In the genomic region with DNA sequence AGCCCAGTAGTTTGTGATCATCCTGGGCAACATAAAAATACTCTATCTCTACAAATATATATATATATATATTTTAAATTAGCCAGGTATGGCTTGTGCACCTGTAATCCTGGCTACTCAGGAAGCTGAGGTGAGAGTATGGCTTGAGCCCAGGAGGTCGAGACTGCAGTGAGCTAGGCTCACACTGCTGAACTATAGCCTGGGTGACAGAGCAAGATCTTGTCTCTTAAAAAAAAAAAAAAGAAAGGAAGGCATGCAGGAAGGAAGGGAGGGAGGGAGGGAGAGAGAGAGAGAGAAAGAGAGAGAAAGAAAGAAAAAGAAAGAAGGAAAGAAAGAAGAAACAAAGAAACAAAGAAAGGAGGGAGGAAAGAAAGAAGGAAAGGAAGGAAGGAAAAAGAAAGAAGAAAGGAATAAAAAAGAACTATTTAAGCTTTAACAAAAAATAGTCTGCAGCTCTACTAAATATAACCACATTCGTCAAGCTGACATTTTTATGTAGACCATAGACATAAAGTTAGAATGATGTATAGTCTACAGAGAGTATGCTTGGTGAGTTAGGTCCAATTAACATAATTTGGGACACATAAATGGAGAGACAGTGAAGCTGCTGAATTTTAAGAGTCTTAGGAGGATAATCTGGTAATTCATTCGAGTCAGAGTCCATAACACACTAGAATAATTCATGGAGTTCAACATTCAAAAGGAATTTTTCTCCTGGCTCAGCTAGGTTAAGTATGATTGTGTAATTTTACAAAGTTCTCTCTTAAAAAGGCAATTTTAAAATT, we compare ENCODE assay signal across 27 cellular contexts.
A peak's percentile ranks its signal among the peaks of the same experiment; 100 is the strongest.
DNase-seq lines count a peak whose midpoint lies in the region; ATAC-seq and TF ChIP-seq lines count a peak whose summit lies in the region.
"Had no signal": no experiment of that assay in that cellular context is flagged by ENCODE, and none has a peak within 500 bp of the region (broad histone marks: within the 10 kb centered on the region; RNA-seq: fewer than 3 reads in every experiment).

No MANE protein-coding gene starts in this region.

- no peaks in the 10 kb centered on the region for H3K27me3 ChIP-seq in subcutaneous abdominal adipose tissue (ENCODE audit: control insufficient read depth in 5 of 5, insufficient read depth in 4 of 5, low read length in 5 of 5)
- no peaks in the 10 kb centered on the region for H3K27me3 ChIP-seq in WERI-Rb-1 (ENCODE audit: insufficient read depth, low read depth, severe bottlenecking)
- H3K27me3 ChIP-seq: ascending aorta; BLaER1 treated with 17β-estradiol and CSF1 and Interleukin-3, amounts not matched to agents 10 nM and 100 nM; cardiac muscle cell had no signal

- peak overlapping the region; percentile 64 for H3K4me3 ChIP-seq in SK-N-MC
- H3K4me3 ChIP-seq in subcutaneous abdominal adipose tissue (ENCODE audit: low read depth in 1 of 5, low read length in 5 of 5), result no peak overlapping the region
- no peak overlapping the region for H3K4me3 ChIP-seq in WERI-Rb-1 (ENCODE audit: low read depth, low read length)
- H3K4me3 ChIP-seq: ascending aorta; BLaER1 treated with 17β-estradiol and CSF1 and Interleukin-3, amounts not matched to agents 10 nM and 100 nM; cardiac muscle cell; coronary artery; SJSA1 had no signal

- peaks cover 0 to 9% (median 8%) of the 10 kb centered on the region in 5 donors for H3K4me1 ChIP-seq in subcutaneous abdominal adipose tissue (ENCODE audit: control insufficient read depth in 5 of 5, insufficient read depth in 5 of 5, low read length in 5 of 5)
- H3K4me1 ChIP-seq: ascending aorta; BLaER1 treated with 17β-estradiol and CSF1 and Interleukin-3, amounts not matched to agents 10 nM and 100 nM had no signal

- H3K9ac ChIP-seq in SK-N-MC (ENCODE audit: insufficient read length) (no peak overlapping the region), subcutaneous abdominal adipose tissue (ENCODE audit: low read length in 5 of 5) (no peak overlapping the region)
- H3K9ac ChIP-seq: BLaER1 treated with 17β-estradiol and CSF1 and Interleukin-3, amounts not matched to agents 10 nM and 100 nM had no signal

- peak; percentile 6 for DNase-seq in GM04504 (ENCODE audit: low read depth)
- peak; percentile 59 for DNase-seq in SK-N-MC (ENCODE audit: low read depth, low spot score)
- peak; percentile 36 for DNase-seq in inferior parietal cortex (ENCODE audit: extremely low spot score)
- no peak for DNase-seq in WERI-Rb-1
- DNase-seq in mesenteric fat pad (ENCODE audit: low spot score), result no peak
- DNase-seq: activated CD4-positive, alpha-beta T cell treated with anti-CD3 and anti-CD28 coated beads for 48 hours; activated effector memory CD4-positive, alpha-beta T cell treated with Interleukin-2 at 50 U/mL for 16 hours; DMS153; effector memory CD4-positive, alpha-beta T cell; H7; left colon; mesendoderm; NCI-H146; NCI-H446 treated with DMSO at 0.1 percent for 48 hours; posterior cingulate gyrus; right cardiac atrium; stimulated activated CD8-positive, alpha-beta memory T cell treated with anti-CD3 and anti-CD28 coated beads, Interleukin-4, amount 100 ng/mL, for 48 hours; T1000 had no signal

- H3K27ac ChIP-seq in SK-N-MC (peak overlapping the region; percentile 52; the same call in 1 of the 2 replicates), subcutaneous abdominal adipose tissue (ENCODE audit: low read depth, low read length) (peak overlapping the region; percentile 17), WERI-Rb-1 (no peak overlapping the region)
- H3K27ac ChIP-seq: ascending aorta; BLaER1 treated with 17β-estradiol and CSF1 and Interleukin-3, amounts not matched to agents 10 nM and 100 nM; cardiac muscle cell; coronary artery; SJSA1; VCaP had no signal

- TF ChIP-seq CTCF in WERI-Rb-1 (IDR thresholded peaks at IDR 0.05; ENCODE audit: low read depth, low read length), result no peak

- no peaks in the 10 kb centered on the region for H3K36me3 ChIP-seq in SK-N-MC (ENCODE audit: insufficient read depth, low read length)
- H3K36me3 ChIP-seq in subcutaneous abdominal adipose tissue (ENCODE audit: control insufficient read depth in 5 of 5, insufficient read depth in 5 of 5, low read length in 5 of 5), result no peaks in the 10 kb centered on the region
- H3K36me3 ChIP-seq in WERI-Rb-1, result no peaks in the 10 kb centered on the region
- H3K36me3 ChIP-seq: ascending aorta; BLaER1 treated with 17β-estradiol and CSF1 and Interleukin-3, amounts not matched to agents 10 nM and 100 nM; cardiac muscle cell; SJSA1 had no signal

- no peaks in the 10 kb centered on the region for H3K9me3 ChIP-seq in SK-N-MC (ENCODE audit: low read depth, low read length)
- no peaks in the 10 kb centered on the region for H3K9me3 ChIP-seq in subcutaneous abdominal adipose tissue (ENCODE audit: control insufficient read depth in 5 of 5, low read length in 5 of 5)
- H3K9me3 ChIP-seq in WERI-Rb-1 (ENCODE audit: severe bottlenecking), result no peaks in the 10 kb centered on the region
- H3K9me3 ChIP-seq: ascending aorta; BLaER1 treated with 17β-estradiol and CSF1 and Interleukin-3, amounts not matched to agents 10 nM and 100 nM; SJSA1 had no signal

- ATAC-seq in HG02571 (IDR thresholded peaks at IDR 0.05; ENCODE audit: unreplicated experiment), result no peak
- ATAC-seq: activated naive CD4-positive, alpha-beta T cell treated with anti-CD3 and anti-CD28 coated beads, Interleukin-2, amount 50 U/mL, for 72 hours; left colon; right cardiac atrium had no signal

Comparison
In these comparisons a context has a peak if more than half of its experiments do, and no peak if none do; other contexts are left out.
1. DNase-seq: peak in GM04504 (single experiment), SK-N-MC (single experiment) and inferior parietal cortex (single experiment); none in WERI-Rb-1 (single experiment) and mesenteric fat pad (single experiment).